7 cellular contexts compared by ENCODE assay signal in the genomic region with DNA sequence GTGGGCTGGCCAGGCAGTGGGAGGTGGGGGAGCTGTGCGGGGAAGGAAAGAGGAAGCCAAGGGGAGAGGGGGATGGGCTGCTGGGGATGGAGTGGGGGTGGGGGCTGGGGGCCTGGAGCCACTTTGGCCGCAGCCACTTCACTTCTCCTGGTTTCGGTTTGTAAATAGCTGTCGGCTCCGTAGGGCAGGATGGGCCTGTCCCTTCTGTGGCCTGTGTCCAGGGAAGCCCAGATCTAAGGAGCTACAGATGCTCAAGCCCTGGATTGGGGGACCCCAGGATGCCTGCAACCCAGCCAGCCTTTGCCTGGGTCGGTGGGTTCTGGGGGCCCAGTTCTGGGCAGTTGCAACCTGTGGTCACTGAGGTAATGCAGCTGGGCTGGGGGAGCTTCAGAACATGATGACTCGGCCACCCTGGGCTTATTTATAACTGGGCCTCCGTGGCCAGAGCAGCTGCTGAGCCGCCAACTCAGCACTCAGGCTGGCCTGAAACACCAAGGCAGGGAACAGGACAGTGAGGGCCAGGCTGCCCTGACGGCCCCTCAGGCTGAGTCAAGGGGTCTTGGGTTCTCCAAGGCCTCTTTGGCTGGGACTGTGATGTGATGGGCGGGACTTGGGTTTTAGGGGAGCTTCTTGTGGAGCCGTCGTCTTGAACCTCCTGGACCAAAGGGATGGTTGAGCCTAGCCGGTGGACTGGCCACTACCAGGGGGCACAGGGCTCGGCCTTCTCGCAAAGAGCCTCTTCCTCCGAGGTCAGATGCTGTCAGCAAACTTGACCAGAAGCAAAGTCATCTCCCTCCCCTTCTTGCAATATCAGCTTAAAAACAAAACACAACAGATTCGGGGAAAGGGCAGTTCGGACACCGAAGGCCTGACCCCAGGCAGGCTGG. TPM values are rescaled to one million over a fixed set of nuclear protein-coding genes. Genes with fewer than 3 reads are reported as not detected.
DNase-seq lines count a peak whose midpoint lies in the region; ATAC-seq and TF ChIP-seq lines count a peak whose summit lies in the region.

No MANE protein-coding gene starts in this region.

- intact Hi-C loops in activated T-helper 1 cell treated with anti-CD3 and anti-CD28 coated beads, Interleukin-12 subunit alpha, Interleukin-12 subunit beta, Interleukin-2, Interleukin-4 antibody, amounts not matched to agents 30 ng/mL and 10 ng/mL and 1 ng/mL, durations not matched to agents 14 hours and 24 hours and 36 hours (cut with micrococcal nuclease) = loop anchor here (1.0 to 2.0 kb wide), 4 partner anchors 15 to 249 kb away; partner anchors contain the start of genes MTCH2, PSMC3 and SLC39A13

- H2AFZ ChIP-seq in KMS-11 (ENCODE audit: low read depth) (peak overlapping the region; percentile 83), hepatocyte (no peak overlapping the region)

- H3K4me1 ChIP-seq in KMS-11 (ENCODE audit: low read depth, poor library complexity, severe bottlenecking) (peaks cover 21% of the 10 kb centered on the region), hepatocyte (ENCODE audit: insufficient read depth) (no peaks in the 10 kb centered on the region), stomach smooth muscle (ENCODE audit: control insufficient read depth, insufficient read depth, low read length) (peaks cover 7% of the 10 kb centered on the region)

- H3K4me3 Mint-ChIP-seq in activated T-helper 1 cell treated with anti-CD3 and anti-CD28 coated beads, Interleukin-12 subunit alpha, Interleukin-12 subunit beta, Interleukin-2, Interleukin-4 antibody, amounts not matched to agents 30 ng/mL and 10 ng/mL and 1 ng/mL, durations not matched to agents 14 hours and 24 hours and 36 hours = no peak overlapping the region

- H4K20me1 ChIP-seq in KMS-11 (ENCODE audit: insufficient read depth) = no peaks in the 10 kb centered on the region
- H4K20me1 ChIP-seq in hepatocyte (ENCODE audit: insufficient read depth, poor library complexity, severe bottlenecking) = no peaks in the 10 kb centered on the region

- no peak for ATAC-seq in GM19452 (IDR thresholded peaks at IDR 0.05; ENCODE audit: unreplicated experiment)
- ATAC-seq in GM19463 (IDR thresholded peaks at IDR 0.05; ENCODE audit: unreplicated experiment) = no peak

- H3K4me2 ChIP-seq in KMS-11 (peak overlapping the region; percentile 69; the same call in 1 of the 2 replicates), hepatocyte (no peak overlapping the region)

- 81% methylated on average over 19 of the region's 20 CpGs for WGBS in hepatocyte (ENCODE audit: low lambda C conversion rate, missing lambda C conversion rate)

- H3K27ac ChIP-seq in KMS-11 (peak overlapping the region; percentile 37), hepatocyte (no peak overlapping the region), stomach smooth muscle (ENCODE audit: low read length) (peak overlapping the region; percentile 24)

- H3K9ac ChIP-seq in KMS-11 = peak overlapping the region; percentile 19; the same call in 1 of the 2 replicates
- no peak overlapping the region for H3K9ac ChIP-seq in stomach smooth muscle (ENCODE audit: low read length in 2 of 2)

- peak overlapping the region; percentile 65 for H3K27ac Mint-ChIP-seq in activated T-helper 1 cell treated with anti-CD3 and anti-CD28 coated beads, Interleukin-12 subunit alpha, Interleukin-12 subunit beta, Interleukin-2, Interleukin-4 antibody, amounts not matched to agents 30 ng/mL and 10 ng/mL and 1 ng/mL, durations not matched to agents 14 hours and 24 hours and 36 hours

- H3K36me3 Mint-ChIP-seq in activated T-helper 1 cell treated with anti-CD3 and anti-CD28 coated beads, Interleukin-12 subunit alpha, Interleukin-12 subunit beta, Interleukin-2, Interleukin-4 antibody, amounts not matched to agents 30 ng/mL and 10 ng/mL and 1 ng/mL, durations not matched to agents 14 hours and 24 hours and 36 hours (ENCODE audit: low read depth) = no peaks in the 10 kb centered on the region

- H3K9me3 Mint-ChIP-seq in activated T-helper 1 cell treated with anti-CD3 and anti-CD28 coated beads, Interleukin-12 subunit alpha, Interleukin-12 subunit beta, Interleukin-2, Interleukin-4 antibody, amounts not matched to agents 30 ng/mL and 10 ng/mL and 1 ng/mL, durations not matched to agents 14 hours and 24 hours and 36 hours = no peaks in the 10 kb centered on the region

- H3K27me3 ChIP-seq in KMS-11 (ENCODE audit: insufficient read depth, low read depth) (no peaks in the 10 kb centered on the region), hepatocyte (no peaks in the 10 kb centered on the region), stomach smooth muscle (ENCODE audit: control insufficient read depth in 1 of 2, insufficient read depth in 2 of 2, low read length in 2 of 2) (no peaks in the 10 kb centered on the region)

- H3K36me3 ChIP-seq in KMS-11 (ENCODE audit: insufficient read depth) (no peaks in the 10 kb centered on the region), hepatocyte (replicated peaks; ENCODE audit: insufficient read depth, low read depth) (no peaks in the 10 kb centered on the region), stomach smooth muscle (ENCODE audit: control insufficient read depth in 2 of 2, insufficient read depth in 2 of 2, low read length in 2 of 2) (no peaks in the 10 kb centered on the region)

- peaks cover 8% of the 10 kb centered on the region for H3K4me1 Mint-ChIP-seq in activated T-helper 1 cell treated with anti-CD3 and anti-CD28 coated beads, Interleukin-12 subunit alpha, Interleukin-12 subunit beta, Interleukin-2, Interleukin-4 antibody, amounts not matched to agents 30 ng/mL and 10 ng/mL and 1 ng/mL, durations not matched to agents 14 hours and 24 hours and 36 hours (ENCODE audit: low read depth)

- TF ChIP-seq CTCF in KMS-11 (conservative IDR thresholded peaks at IDR 0.05; ENCODE audit: low read depth, low read length) (no peak), hepatocyte (IDR thresholded peaks at IDR 0.05; ENCODE audit: poor library complexity) (no peak)

- H3K4me3 ChIP-seq in KMS-11 (IDR thresholded peaks at IDR 0.05; ENCODE audit: insufficient read depth, low read depth, low read length) = no peak overlapping the region
- H3K4me3 ChIP-seq in hepatocyte = no peak overlapping the region
- H3K4me3 ChIP-seq in stomach smooth muscle (ENCODE audit: low read length in 2 of 2) = no peak overlapping the region

- H3K79me2 ChIP-seq in KMS-11 (ENCODE audit: insufficient read depth, low read depth) = no peaks in the 10 kb centered on the region
- H3K79me2 ChIP-seq in hepatocyte = no peaks in the 10 kb centered on the region

- no peaks in the 10 kb centered on the region for H3K9me2 ChIP-seq in hepatocyte (replicated peaks; ENCODE audit: insufficient read depth)

- H3K9me3 ChIP-seq in hepatocyte (ENCODE audit: low read depth) (no peaks in the 10 kb centered on the region), stomach smooth muscle (ENCODE audit: control insufficient read depth in 2 of 2, low read length in 2 of 2) (no peaks in the 10 kb centered on the region)

- no peaks in the 10 kb centered on the region for H3K27me3 Mint-ChIP-seq in activated T-helper 1 cell treated with anti-CD3 and anti-CD28 coated beads, Interleukin-12 subunit alpha, Interleukin-12 subunit beta, Interleukin-2, Interleukin-4 antibody, amounts not matched to agents 30 ng/mL and 10 ng/mL and 1 ng/mL, durations not matched to agents 14 hours and 24 hours and 36 hours (ENCODE audit: insufficient read depth)

- no peak for DNase-seq in activated T-helper 1 cell treated with anti-CD3 and anti-CD28 coated beads, Interleukin-12 subunit alpha, Interleukin-12 subunit beta, Interleukin-2, Interleukin-4 antibody, amounts not matched to agents 30 ng/mL and 10 ng/mL and 1 ng/mL, durations not matched to agents 14 hours and 24 hours and 36 hours (ENCODE audit: low spot score)
- peak; percentile 40 for DNase-seq in hepatocyte (ENCODE audit: low spot score)
- DNase-seq in cortex of kidney (lab: John Stamatoyannopoulos, UW) = no peak

RNA-seq across cellular contexts. Expression of gene SLC39A13, which starts 15.0 kb away (rescaled TPM):
- 15.5 and 16.2 TPM in 2 replicates for total RNA-seq in activated T-helper 1 cell treated with anti-CD3 and anti-CD28 coated beads, Interleukin-12 subunit alpha, Interleukin-12 subunit beta, Interleukin-2, Interleukin-4 antibody, amounts not matched to agents 30 ng/mL and 10 ng/mL and 1 ng/mL, durations not matched to agents 14 hours and 24 hours and 36 hours
- total RNA-seq in hepatocyte = 60.8 and 72.3 TPM in 2 replicates
- 118 and 119 TPM in 2 replicates for polyA plus RNA-seq in hepatocyte

RNA-seq across cellular contexts. Expression of gene SPI1, which starts 15.1 kb away (rescaled TPM):
- not detected in 2 replicates for total RNA-seq in activated T-helper 1 cell treated with anti-CD3 and anti-CD28 coated beads, Interleukin-12 subunit alpha, Interleukin-12 subunit beta, Interleukin-2, Interleukin-4 antibody, amounts not matched to agents 30 ng/mL and 10 ng/mL and 1 ng/mL, durations not matched to agents 14 hours and 24 hours and 36 hours
- 0.13 and 1.1 TPM in 2 replicates for total RNA-seq in hepatocyte
- polyA plus RNA-seq in hepatocyte = 2.0 and 3.3 TPM in 2 replicates

RNA-seq across cellular contexts. Expression of gene PSMC3, which starts 32.8 kb away (rescaled TPM):
- total RNA-seq in activated T-helper 1 cell treated with anti-CD3 and anti-CD28 coated beads, Interleukin-12 subunit alpha, Interleukin-12 subunit beta, Interleukin-2, Interleukin-4 antibody, amounts not matched to agents 30 ng/mL and 10 ng/mL and 1 ng/mL, durations not matched to agents 14 hours and 24 hours and 36 hours = 219 and 222 TPM in 2 replicates
- total RNA-seq in hepatocyte = 95.8 and 103 TPM in 2 replicates
- polyA plus RNA-seq in hepatocyte = 142 and 159 TPM in 2 replicates

RNA-seq across cellular contexts. Expression of gene MYBPC3, which starts 40.9 kb away (rescaled TPM):
- total RNA-seq in activated T-helper 1 cell treated with anti-CD3 and anti-CD28 coated beads, Interleukin-12 subunit alpha, Interleukin-12 subunit beta, Interleukin-2, Interleukin-4 antibody, amounts not matched to agents 30 ng/mL and 10 ng/mL and 1 ng/mL, durations not matched to agents 14 hours and 24 hours and 36 hours = not detected in 2 replicates
- 0.68 and 1.4 TPM in 2 replicates for total RNA-seq in hepatocyte
- polyA plus RNA-seq in hepatocyte = 0.51 and 0.75 TPM in 2 replicates

RNA-seq across cellular contexts. Expression of gene RAPSN, which starts 55.5 kb away (rescaled TPM):
- 0.51 and 0.62 TPM in 2 replicates for total RNA-seq in activated T-helper 1 cell treated with anti-CD3 and anti-CD28 coated beads, Interleukin-12 subunit alpha, Interleukin-12 subunit beta, Interleukin-2, Interleukin-4 antibody, amounts not matched to agents 30 ng/mL and 10 ng/mL and 1 ng/mL, durations not matched to agents 14 hours and 24 hours and 36 hours
- total RNA-seq in hepatocyte = 0.44 TPM in 1 of 2 replicates, not detected in the other
- 0.34 and 0.46 TPM in 2 replicates for polyA plus RNA-seq in hepatocyte
